3 cellular contexts compared by ENCODE assay signal in genomic region chr2:239697765-239698164, GRCh38.
TF ChIP-seq lines count a peak whose summit lies in the region.

No MANE protein-coding gene starts in this region.

TF ChIP-seq in GM23338, 12 proteins besides CTCF, POLR2A, EP300 and RAD21 (continues in another document):
- no peak for TF ChIP-seq JUNB (IDR thresholded peaks at IDR 0.05; ENCODE audit: unreplicated experiment)
- no peak for TF ChIP-seq REST (IDR thresholded peaks at IDR 0.05; ENCODE audit: unreplicated experiment)
- TF ChIP-seq NANOG (IDR thresholded peaks at IDR 0.05; ENCODE audit: borderline replicate concordance), result no peak

TF ChIP-seq in K562, 482 proteins besides CTCF, POLR2A, EP300 and RAD21:
- TF ChIP-seq YY1 (IDR thresholded peaks at IDR 0.05; ENCODE audit: borderline replicate concordance in 1 of 3, control insufficient read depth in 1 of 3, extremely low read depth in 1 of 3, insufficient read depth in 3 of 3, insufficient read length in 1 of 3, insufficient replicate concordance in 2 of 3, low read depth in 1 of 3, low read length in 2 of 3), result peak in 1 of 3 experiments; percentile 42
- TF ChIP-seq L3MBTL2 (IDR thresholded peaks at IDR 0.05), result peak; percentile 67
- no peak for TF ChIP-seq ESRRB (CRISPR knock-in tag; IDR thresholded peaks at IDR 0.05; ENCODE audit: borderline replicate concordance)
- TF ChIP-seq CEBPG (CRISPR knock-in tag; IDR thresholded peaks at IDR 0.05), result no peak
- TF ChIP-seq CEBPG (tag; conservative IDR thresholded peaks at IDR 0.05 in 1 of 2, IDR thresholded peaks at IDR 0.05 in 1 of 2), result no peak
- TF ChIP-seq MYC (IDR thresholded peaks at IDR 0.05; ENCODE audit: low read depth, low read length), result 0 out of 2 replicates have a peak, but pooled peaks have one; percentile 26
- TF ChIP-seq MYC (CRISPR knock-in tag; IDR thresholded peaks at IDR 0.05; ENCODE audit: borderline replicate concordance, low read depth), result no peak
- TF ChIP-seq MGA (IDR thresholded peaks at IDR 0.05), result peak; percentile 57
TF ChIP-seq in K562: peak in this region for 4.

TF ChIP-seq in HepG2, 621 proteins besides CTCF, POLR2A, EP300 and RAD21:
- TF ChIP-seq RXRA (CRISPR knock-in tag; IDR thresholded peaks at IDR 0.05), result no peak
- no peak for TF ChIP-seq HHEX (CRISPR knock-in tag; IDR thresholded peaks at IDR 0.05)
- TF ChIP-seq ZNF790 (CRISPR knock-in tag; IDR thresholded peaks at IDR 0.05; ENCODE audit: borderline replicate concordance), result no peak
- no peak for TF ChIP-seq REXO4 (CRISPR knock-in tag; IDR thresholded peaks at IDR 0.05; ENCODE audit: borderline replicate concordance)
- no peak for TF ChIP-seq GTF2F1 (IDR thresholded peaks at IDR 0.05; ENCODE audit: low read length)
- 0 out of 2 replicates have a peak, but pooled peaks have one; percentile 17 for TF ChIP-seq ZNF687 (CRISPR knock-in tag; IDR thresholded peaks at IDR 0.05)
